ENCODE assay signal across 8 cellular contexts in the genomic region with DNA sequence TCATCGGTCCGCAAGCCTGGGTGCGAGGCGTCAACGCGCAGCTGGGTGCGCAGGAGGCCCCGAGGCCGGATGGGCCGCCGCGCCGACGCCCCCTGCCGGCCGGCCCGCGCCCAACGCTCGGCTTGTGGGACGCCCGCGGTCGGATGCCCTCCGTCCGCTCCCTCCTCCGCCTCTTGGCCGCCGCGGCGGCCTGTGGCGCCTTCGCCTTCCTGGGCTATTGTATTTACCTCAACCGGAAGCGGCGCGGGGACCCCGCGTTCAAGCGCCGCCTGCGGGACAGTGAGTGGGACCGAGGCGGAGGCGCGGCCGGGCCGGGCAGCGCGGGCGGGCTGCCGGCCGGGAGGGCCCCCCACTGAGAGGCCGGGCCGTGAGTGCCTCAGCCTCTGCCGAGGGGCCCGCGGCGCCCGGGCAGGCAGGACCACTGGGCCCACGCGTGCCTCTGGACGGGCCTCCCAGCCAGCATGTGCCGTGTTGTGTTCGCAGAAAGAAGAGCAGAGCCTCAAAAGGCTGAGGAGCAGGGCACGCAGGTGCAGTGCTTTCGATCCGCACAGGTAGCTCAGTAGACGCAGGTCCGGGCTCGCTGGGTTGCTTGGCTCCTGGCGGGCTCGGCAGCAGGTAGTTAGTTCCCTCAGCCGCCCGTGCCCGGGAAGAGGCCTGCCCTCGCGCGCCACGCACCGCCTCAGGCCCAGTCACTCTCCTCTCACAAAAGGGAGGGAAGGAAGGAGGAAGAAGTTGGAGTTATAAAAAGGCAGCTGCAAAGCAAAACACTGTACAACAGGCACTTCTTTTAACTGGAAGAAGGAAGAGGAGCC. TPM values are rescaled to one million over a fixed set of nuclear protein-coding genes. Genes with fewer than 3 reads are reported as not detected.
A peak's percentile ranks its signal among the peaks of the same experiment; 100 is the strongest.
DNase-seq lines count a peak whose midpoint lies in the region; ATAC-seq, FAIRE-seq and TF ChIP-seq lines count a peak whose summit lies in the region.

TOMM20L (plus strand) TSS at position 116 of the 812 bp plus-strand sequence; CDS start at position 144, 28 bp downstream.

- peak; percentile 68; the same call in 1 of the 2 replicates for TF ChIP-seq POLR2A in GM12878 (IDR thresholded peaks at IDR 0.05; ENCODE audit: low read depth, low read length)

- H3K4me1 ChIP-seq in GM12878 (ENCODE audit: control insufficient read depth, insufficient read depth, low read length) (peaks cover 4% of the 10 kb centered on the region; the same call in 1 of the 2 replicates), iPS-15b (ENCODE audit: control insufficient read depth, insufficient read depth, low read length) (peaks cover 2% of the 10 kb centered on the region), skeletal muscle satellite cell (ENCODE audit: control insufficient read depth, insufficient read depth, low read length) (peaks cover 10% of the 10 kb centered on the region)

- H3K4me3 ChIP-seq in GM12878: peak within 1 kb of the TSS; percentile 59; the same call in 1 of the 2 replicates
- peak within 1 kb of the TSS; percentile 70 for H3K4me3 ChIP-seq in iPS-15b (ENCODE audit: low read depth, low read length)
- H3K4me3 ChIP-seq in skeletal muscle satellite cell (ENCODE audit: low read length): peak within 1 kb of the TSS; percentile 70

- peak within 1 kb of the TSS; percentile 94 for H3K4me2 ChIP-seq in GM12878 (ENCODE audit: control insufficient read depth, insufficient read depth)
- peak within 1 kb of the TSS; percentile 86 for H3K4me2 ChIP-seq in skeletal muscle satellite cell (ENCODE audit: low read length)

- peak within 1 kb of the TSS; percentile 20; the same call in 1 of the 2 replicates for H3K27ac ChIP-seq in GM12878 (ENCODE audit: control insufficient read depth, insufficient read depth)

- no peak for TF ChIP-seq EP300 in GM12878 (IDR thresholded peaks at IDR 0.05; ENCODE audit: borderline replicate concordance in 1 of 2, control insufficient read depth in 1 of 2, low read depth in 2 of 2, low read length in 2 of 2)

- peak within 1 kb of the TSS; percentile 92 for H2AFZ ChIP-seq in GM12878 (ENCODE audit: control insufficient read depth, low read depth, low read length)

- H3K79me2 ChIP-seq in GM12878 (ENCODE audit: control insufficient read depth, insufficient read depth, low read length): no peaks in the 10 kb centered on the region

- DNase-seq in GM10248 (ENCODE audit: extremely low spot score): peak; percentile 90
- DNase-seq in H4 (ENCODE audit: low spot score): peak; percentile 13
- peak; percentile 77 for DNase-seq in LoVo (ENCODE audit: low spot score)
- DNase-seq in T-helper 9 cell: peak; percentile 62
- DNase-seq in GM12878 (ENCODE audit: low read depth, low spot score): no peak
- DNase-seq in NCI-H446 treated with DMSO at 0.1 percent for 48 hours (lab: John Stamatoyannopoulos, UW): no peak

- CTCF ChIA-PET in GM10248 (lab: Yijun Ruan, JAX): interaction anchor here (0.8 to 5.7 kb wide), 25 partner anchors 9 to 287 kb away, joined by 3 to 33 read pairs (median 4); partner anchors contain the start of gene ARID4A
- CTCF ChIA-PET in GM12878 (lab: Yijun Ruan, JAX): interaction anchor here (0.6 to 3.0 kb wide), 16 partner anchors 9 to 318 kb away, joined by 3 to 19 read pairs (median 4); partner anchors contain the start of gene ARID4A

- H3K36me3 ChIP-seq in GM12878 (ENCODE audit: control insufficient read depth in 2 of 2, insufficient read depth in 2 of 2, low read length in 1 of 2) (no peaks in the 10 kb centered on the region), iPS-15b (ENCODE audit: control insufficient read depth, insufficient read depth, low read length) (no peaks in the 10 kb centered on the region), skeletal muscle satellite cell (ENCODE audit: insufficient read depth, low read length) (no peaks in the 10 kb centered on the region)

- no peaks in the 10 kb centered on the region for H4K20me1 ChIP-seq in GM12878 (ENCODE audit: control insufficient read depth, insufficient read depth)

- peak; percentile 19; the same call in 1 of the 2 replicates for TF ChIP-seq RAD21 in GM12878 (IDR thresholded peaks at IDR 0.05; ENCODE audit: insufficient read depth, low read depth, low read length)

- peak; percentile 99 for ATAC-seq in GM12878

- 7% methylated on average over 65 of the region's 81 CpGs for WGBS in GM12878 (ENCODE audit: insufficient coverage, insufficient replicate concordance, low lambda C conversion rate, missing lambda C conversion rate)

- H3K9me3 ChIP-seq in GM12878 (replicated peaks; ENCODE audit: control insufficient read depth, insufficient read depth, low read length): no peaks in the 10 kb centered on the region
- H3K9me3 ChIP-seq in iPS-15b (ENCODE audit: control insufficient read depth, insufficient read depth, low read length): no peaks in the 10 kb centered on the region
- no peaks in the 10 kb centered on the region for H3K9me3 ChIP-seq in skeletal muscle satellite cell (replicated peaks; ENCODE audit: low read length)

- RAD21 ChIA-PET in GM12878 (lab: Charles Lee; ENCODE audit: unreplicated experiment): interaction anchor here (1.7 kb wide), 1 partner anchor 288 kb away, joined by 5 read pairs; no protein-coding TSS in a partner anchor

- no peaks in the 10 kb centered on the region for H3K27me3 ChIP-seq in GM12878 (replicated peaks in 1 of 2; ENCODE audit: control insufficient read depth in 2 of 2, insufficient read depth in 2 of 2, low read length in 1 of 2)
- H3K27me3 ChIP-seq in iPS-15b (ENCODE audit: control insufficient read depth, insufficient read depth, low read length): peaks cover 19% of the 10 kb centered on the region
- H3K27me3 ChIP-seq in skeletal muscle satellite cell (ENCODE audit: control insufficient read depth, insufficient read depth, low read length): no peaks in the 10 kb centered on the region

- in situ Hi-C loops in GM12878 (cut with MboI): no loop called here

- intact Hi-C loops in GM12878 (cut with micrococcal nuclease; ENCODE audit: unreplicated experiment): loop anchor here (5.0 kb wide), 1 partner anchor 289 kb away; no protein-coding TSS in a partner anchor

- FAIRE-seq in GM12878 (lab: Jason Lieb, UNC): no peak

- SMC1A ChIA-PET in GM12878 (lab: Charles Lee; ENCODE audit: uncharacterized antibody, unreplicated experiment): interaction anchor here (1.9 kb wide), 1 partner anchor 32 kb away, joined by 5 read pairs; the partner anchor contains the start of gene KIAA0586

- TF ChIP-seq CTCF in GM10248 (IDR thresholded peaks at IDR 0.05; ENCODE audit: control extremely low read depth, extremely low read depth, low read depth, missing control alignments) (peak; percentile 86), GM12878 (IDR thresholded peaks at IDR 0.05 in 2 of 3, conservative IDR thresholded peaks at IDR 0.05 in 1 of 3; ENCODE audit: control insufficient read depth in 2 of 3, extremely low read depth in 1 of 3, insufficient read depth in 1 of 3, low read depth in 3 of 3, low read length in 3 of 3) (peak; percentile 55 to 83 (median 73); a peak in 5 of 6 replicates)

- POLR2A ChIA-PET in GM10248 (lab: Yijun Ruan, JAX): no interaction called here
- POLR2A ChIA-PET in GM12878 (lab: Charles Lee): no interaction called here

- BruUV-seq in GM12878 (replicated peaks; lab: Mats Ljungman, UMichigan): no TSS peak

- H3K9ac ChIP-seq in GM12878 (ENCODE audit: control insufficient read depth, insufficient read depth, low read length): peak within 1 kb of the TSS; percentile 45; the same call in 1 of the 2 replicates
- peak within 1 kb of the TSS; percentile 49 for H3K9ac ChIP-seq in iPS-15b (ENCODE audit: low read depth, low read length)
- peak within 1 kb of the TSS; percentile 77 for H3K9ac ChIP-seq in skeletal muscle satellite cell (ENCODE audit: low read depth, low read length)

TF ChIP-seq in GM12878, 131 proteins besides CTCF, POLR2A, EP300 and RAD21 (continues in another document):
- TF ChIP-seq USF1 (IDR thresholded peaks at IDR 0.05; ENCODE audit: borderline replicate concordance, extremely low read length, insufficient read depth, low read depth, low read length) (no peak), NFYA (IDR thresholded peaks at IDR 0.05; ENCODE audit: borderline replicate concordance, low read depth, low read length) (no peak), BCL11A (IDR thresholded peaks at IDR 0.05; ENCODE audit: low read depth, low read length) (no peak), ZNF217 (IDR thresholded peaks at IDR 0.05) (peak; percentile 70; the same call in 1 of the 2 replicates)

RNA-seq across cellular contexts. Expression of gene TOMM20L, which starts in this region (rescaled TPM):
- total RNA-seq in H4 (2014; rRNA removed; shearing (Covaris generic)): not detected in 2 replicates
- not detected in 2 replicates for total RNA-seq in GM12878 (2013; cell fraction: nucleolus; rRNA removed)
- total RNA-seq in GM12878 (2014; rRNA removed) (0.28 TPM in 1 of 2 replicates, not detected in the other), GM12878 (2014; rRNA removed; fragmentation: Illumina TruSeq; extraction: Trizol) (0.41 TPM in 1 of 2 replicates, not detected in the other), GM12878 (2021) (not detected in 2 replicates)
- polyA plus RNA-seq in GM12878 (2011; ENCODE audit: low read depth): not detected
- polyA plus RNA-seq in GM12878 (2011; rRNA removed) (not detected in 2 replicates), GM12878 (2014; fragmentation: Illumina TruSeq; extraction: Trizol) (0.59 TPM in 1 of 2 replicates, not detected in the other), GM12878 (2014; fragmentation: Nextera tagmentation; extraction: Ambion mirVana) (not detected), GM12878 (2014; rRNA removed) (not detected in 2 replicates), GM12878 (2016; fragmentation: Nextera tagmentation; extraction: Ambion mirVana) (not detected)
- polyA plus RNA-seq in GM12878 (2011; cell fraction: cytosol; rRNA removed): not detected in 2 replicates
- not detected in 2 replicates for polyA plus RNA-seq in GM12878 (2011; cell fraction: nucleus; rRNA removed)
- not detected in 2 replicates for polyA plus RNA-seq in GM12878 (2012)
- polyA minus RNA-seq in GM12878 (2011; rRNA and poly(A)+ RNA removed): not detected in 2 replicates
- not detected in 2 replicates for polyA minus RNA-seq in GM12878 (2011; cell fraction: cytosol; rRNA and poly(A)+ RNA removed)
- not detected in 2 replicates for polyA minus RNA-seq in GM12878 (2011; cell fraction: nucleus; rRNA and poly(A)+ RNA removed)
- total RNA-seq in skeletal muscle satellite cell (2012; rRNA removed): not detected in 2 replicates

Comparison
In these comparisons a context has a peak if more than half of its experiments do, and no peak if none do; other contexts are left out.
1. Peak in DNase-seq in H4; RNA of the gene not detected or under 1 TPM.
2. Peak in ATAC-seq, H3K4me3 ChIP-seq, H3K27ac ChIP-seq, H3K9ac ChIP-seq and H3K4me2 ChIP-seq in GM12878; RNA of the gene not detected or under 1 TPM.
3. DNase-seq: peak in GM10248 (single experiment), LoVo (single experiment) and T-helper 9 cell (single experiment); none in GM12878 (single experiment) and NCI-H446 treated with DMSO at 0.1 percent for 48 hours (single experiment).
4. Peak in every context shown above with its lines, with median percentiles within 50 percentile points of each other: H3K4me3 ChIP-seq and H3K9ac ChIP-seq.